Comparison of ENCODE assay signal across 15 cellular contexts in genomic region chr21:38488640-38489282, GRCh38. TPM values are rescaled to one million over a fixed set of nuclear protein-coding genes. Genes with fewer than 3 reads are reported as not detected.
DNase-seq lines count a peak whose midpoint lies in the region; ATAC-seq, FAIRE-seq and TF ChIP-seq lines count a peak whose summit lies in the region.
"Had no signal": no experiment of that assay in that cellular context is flagged by ENCODE, and none has a peak within 500 bp of the region (broad histone marks: within the 10 kb centered on the region; RNA-seq: fewer than 3 reads in every experiment).

No MANE protein-coding gene starts in this region.

- H3K27ac Mint-ChIP-seq in astrocyte (ENCODE audit: unreplicated experiment): no peak overlapping the region
- H3K27ac Mint-ChIP-seq: activated T-helper 17 cell treated with anti-CD3 and anti-CD28 coated beads, Interleukin-2, amount 50 U/mL, for 72 hours had no signal

- no peak overlapping the region for H3K4me3 Mint-ChIP-seq in astrocyte (ENCODE audit: unreplicated experiment)
- H3K4me3 Mint-ChIP-seq: activated T-helper 17 cell treated with anti-CD3 and anti-CD28 coated beads, Interleukin-2, amount 50 U/mL, for 72 hours had no signal

- H3K79me2 ChIP-seq in astrocyte (ENCODE audit: insufficient read depth, low read length): no peaks in the 10 kb centered on the region

- WGBS in heart left ventricle, 4 donors: 46 to 62% (median 56%) methylated on average over 11 of the region's 11 CpGs
- WGBS in transverse colon (ENCODE audit: low coverage in 1 of 2), 2 donors: 61 to 66% methylated on average over 7 to 11 of the region's 11 CpGs

- H3K36me3 ChIP-seq in heart left ventricle: no peaks in the 10 kb centered on the region
- H3K36me3 ChIP-seq in astrocyte (ENCODE audit: insufficient read depth, low read length): no peaks in the 10 kb centered on the region
- no peaks in the 10 kb centered on the region for H3K36me3 ChIP-seq in transverse colon
- H3K36me3 ChIP-seq: ovary had no signal

- no peak for TF ChIP-seq EP300 in transverse colon (IDR thresholded peaks at IDR 0.05; ENCODE audit: low read depth)

- no peaks in the 10 kb centered on the region for H3K27me3 ChIP-seq in heart left ventricle
- H3K27me3 ChIP-seq in astrocyte (ENCODE audit: insufficient read depth, low read length): no peaks in the 10 kb centered on the region
- no peaks in the 10 kb centered on the region for H3K27me3 ChIP-seq in transverse colon
- H3K27me3 ChIP-seq: ovary had no signal

- peak overlapping the region; percentile 1 for H3K4me2 ChIP-seq in astrocyte (ENCODE audit: low read length)

- H3K27ac ChIP-seq in heart left ventricle (peak overlapping the region in 10 of 12 donors; percentile 6 to 51 (median 36)), astrocyte (ENCODE audit: low read depth, low read length) (no peak overlapping the region), transverse colon (peak overlapping the region; percentile 23 to 76 (median 66))
- H3K27ac ChIP-seq: ovary had no signal

- ATAC-seq in heart left ventricle (peak in 1 of 4 donors; percentile 62), Right ventricle myocardium inferior (no peak), left colon (peak; percentile 49), HG02852 (IDR thresholded peaks at IDR 0.05; ENCODE audit: unreplicated experiment) (no peak)
- ATAC-seq: activated T-helper 17 cell treated with anti-CD3 and anti-CD28 coated beads, Interleukin-2, amount 50 U/mL, for 72 hours had no signal

- no peak overlapping the region for H3K9ac ChIP-seq in astrocyte (ENCODE audit: low read length)

- H3K9me3 Mint-ChIP-seq in astrocyte (ENCODE audit: unreplicated experiment): no peaks in the 10 kb centered on the region
- H3K9me3 Mint-ChIP-seq: activated T-helper 17 cell treated with anti-CD3 and anti-CD28 coated beads, Interleukin-2, amount 50 U/mL, for 72 hours had no signal

- H2AFZ ChIP-seq in astrocyte (ENCODE audit: low read depth, low read length): no peak overlapping the region

- no peaks in the 10 kb centered on the region for H3K27me3 Mint-ChIP-seq in astrocyte (ENCODE audit: low read depth, unreplicated experiment)

- peaks cover 9% of the 10 kb centered on the region for H3K4me1 Mint-ChIP-seq in astrocyte (ENCODE audit: low read depth, unreplicated experiment)
- H3K4me1 Mint-ChIP-seq: activated T-helper 17 cell treated with anti-CD3 and anti-CD28 coated beads, Interleukin-2, amount 50 U/mL, for 72 hours had no signal

- TF ChIP-seq POLR2A in heart left ventricle (IDR thresholded peaks at IDR 0.05) (no peak), transverse colon (IDR thresholded peaks at IDR 0.05) (no peak)

- DNase-seq in heart left ventricle (no peak), Right ventricle myocardium inferior (ENCODE audit: missing footprints) (no peak), astrocyte (ENCODE audit: low read depth) (no peak), left colon (no peak), transverse colon (no peak), NAMALWA (ENCODE audit: low spot score) (no peak), occipital lobe (lab: John Stamatoyannopoulos, UW) (no peak)
- DNase-seq: activated CD4-positive, alpha-beta T cell treated with anti-CD3 and anti-CD28 coated beads, Interleukin-2, amount 50 U/mL, for 1 hour; anterior cingulate cortex; Calu3; effector memory CD4-positive, alpha-beta T cell; ovary had no signal

- FAIRE-seq in astrocyte (lab: Jason Lieb, UNC): no peak

- H3K36me3 Mint-ChIP-seq in astrocyte (ENCODE audit: low read depth, unreplicated experiment): no peaks in the 10 kb centered on the region

- in situ Hi-C loops in transverse colon (cut with MboI; ENCODE audit: low pct_ligation_motif_present in 1 of 4, low pct_unique_long_range_greater_than_20kb in 1 of 4, low sequenced_read_pairs in 3 of 4): no loop called here

- no peaks in the 10 kb centered on the region for H4K20me1 ChIP-seq in astrocyte (ENCODE audit: insufficient read depth, low read length)

- H3K9me3 ChIP-seq in heart left ventricle (no peaks in the 10 kb centered on the region), astrocyte (ENCODE audit: insufficient read depth, low read depth, low read length) (no peaks in the 10 kb centered on the region), transverse colon (no peaks in the 10 kb centered on the region)
- H3K9me3 ChIP-seq: ovary had no signal

- H3K4me3 ChIP-seq in heart left ventricle (no peak overlapping the region), astrocyte (ENCODE audit: insufficient read depth, low read depth, low read length) (no peak overlapping the region), transverse colon (no peak overlapping the region)
- H3K4me3 ChIP-seq: lung, ovary had no signal

- no peak for TF ChIP-seq CTCF in heart left ventricle (IDR thresholded peaks at IDR 0.05)
- no peak for TF ChIP-seq CTCF in astrocyte (IDR thresholded peaks at IDR 0.05; ENCODE audit: insufficient read depth, low read depth, low read length)
- TF ChIP-seq CTCF in transverse colon (IDR thresholded peaks at IDR 0.05): no peak

- H3K4me1 ChIP-seq in heart left ventricle (peaks cover 2 to 68% (median 28%) of the 10 kb centered on the region in 12 donors), astrocyte (ENCODE audit: insufficient read depth, low read length) (peaks cover 12% of the 10 kb centered on the region), transverse colon (peaks cover 4 to 23% (median 18%) of the 10 kb centered on the region in 4 donors)

- intact Hi-C loops in heart left ventricle (cut with DNase I): no loop called here
- intact Hi-C loops in Right ventricle myocardium inferior (cut with DNase I): no loop called here
- intact Hi-C loops in left colon (cut with DNase I, micrococcal nuclease): no loop called here
- intact Hi-C loops in transverse colon (cut with DNase I; ENCODE audit: low total_unique reads): no loop called here

RNA-seq across cellular contexts. Expression of gene ERG, which starts 9.5 kb away (rescaled TPM):
- total RNA-seq in heart left ventricle: 10 to 100 TPM; 11.6 to 37.9 (median 15.8) TPM
- 10 to 100 TPM in 1 of 2 donors, 1 to 10 TPM in 1; 5.9 to 11.7 TPM for polyA plus RNA-seq in heart left ventricle
- 18.1 TPM for total RNA-seq in Right ventricle myocardium inferior
- total RNA-seq in astrocyte: 0.84 and 1.9 TPM in 2 replicates
- total RNA-seq in left colon: 1 to 10 TPM; 3.5 to 5.0 TPM
- total RNA-seq in transverse colon: 1 to 10 TPM; 1.5 to 8.6 (median 3.7) TPM
- total RNA-seq in occipital lobe: 1.2 TPM
- total RNA-seq: activated T-helper 17 cell treated with anti-CD3 and anti-CD28 coated beads, Interleukin-2, amount 50 U/mL, for 72 hours; Calu3 had no signal
